ENCODE assay signal across 14 cellular contexts in the genomic region with DNA sequence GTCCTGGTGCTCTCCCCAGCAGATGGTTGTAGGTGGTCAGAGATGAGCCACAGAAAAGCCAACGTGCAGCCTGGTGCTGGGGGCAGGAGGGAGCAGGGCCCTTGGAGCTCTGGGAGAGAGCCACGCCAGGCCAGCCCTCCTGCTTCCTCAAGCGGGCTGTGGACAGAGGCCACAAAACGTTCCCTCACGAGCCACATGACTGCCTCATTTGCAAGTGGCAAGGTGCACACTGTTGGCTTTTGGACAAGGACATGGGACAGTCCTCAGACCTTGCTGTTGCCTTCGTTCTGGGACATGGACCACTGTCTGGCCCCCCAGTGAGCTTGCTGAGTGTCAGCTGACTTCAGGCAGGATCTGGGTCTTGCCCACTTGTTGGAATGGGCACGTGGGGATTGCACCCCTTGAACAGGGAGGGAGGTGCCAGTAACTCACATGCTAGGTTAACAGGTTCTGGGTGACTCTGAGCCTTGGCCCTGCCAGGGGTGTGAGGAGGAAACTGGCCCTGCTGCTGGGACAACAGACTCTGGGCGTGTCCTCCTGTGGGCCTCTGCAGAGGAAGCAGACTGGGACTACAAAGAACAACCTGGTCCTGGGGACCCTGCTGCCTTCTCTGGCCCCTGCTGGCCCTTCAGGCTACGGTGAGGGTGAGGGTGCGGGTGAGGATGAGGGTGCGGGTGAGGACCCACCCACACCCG. TPM values are rescaled to one million over a fixed set of nuclear protein-coding genes. Genes with fewer than 3 reads are reported as not detected.
DNase-seq lines count a peak whose midpoint lies in the region; ATAC-seq and TF ChIP-seq lines count a peak whose summit lies in the region.
"Had no signal": no experiment of that assay in that cellular context is flagged by ENCODE, and none has a peak within 500 bp of the region (broad histone marks: within the 10 kb centered on the region; RNA-seq: fewer than 3 reads in every experiment).

No MANE protein-coding gene starts in this region.

- no peak overlapping the region for H3K27ac Mint-ChIP-seq in activated T-cell treated with anti-CD3 and anti-CD28 coated beads, Interleukin-2, amount 50 U/mL, for 72 hours
- H3K27ac Mint-ChIP-seq: activated CD4-positive, alpha-beta T cell treated with anti-CD3 and anti-CD28 coated beads for 36 hours had no signal

- TF ChIP-seq CTCF in Peyer's patch (IDR thresholded peaks at IDR 0.05) (no peak), suprapubic skin (IDR thresholded peaks at IDR 0.05) (no peak)

- DNase-seq in activated T-cell treated with anti-CD3 and anti-CD28 coated beads, Interleukin-2, amount 50 U/mL, for 72 hours: no peak
- DNase-seq in activated T-cell treated with anti-CD3 and anti-CD28 coated beads for 4 hours (no peak), Peyer's patch (peak; percentile 59 to 82 (median 79)), suprapubic skin (ENCODE audit: low spot score in 2 of 2) (no peak), erythroblast (lab: John Stamatoyannopoulos, UW) (no peak), NCI-H187 (lab: John Stamatoyannopoulos, UW) (no peak)
- DNase-seq: activated CD4-positive, alpha-beta T cell treated with anti-CD3 and anti-CD28 coated beads for 36 hours; HCEC 1CT; NCI-H2029 treated with DMSO at 0.1 percent for 48 hours; sigmoid colon had no signal

- H3K27me3 ChIP-seq in Peyer's patch: no peaks in the 10 kb centered on the region
- peaks cover 0 to 4% of the 10 kb centered on the region in 2 donors for H3K27me3 ChIP-seq in esophagus (ENCODE audit: control insufficient read depth in 1 of 2, insufficient read depth in 2 of 2, low read length in 2 of 2)
- peaks cover 39% of the 10 kb centered on the region for H3K27me3 ChIP-seq in suprapubic skin

- no peaks in the 10 kb centered on the region for H3K9me3 ChIP-seq in Peyer's patch
- H3K9me3 ChIP-seq in esophagus (ENCODE audit: control insufficient read depth in 2 of 2, insufficient read depth in 1 of 2, low read depth in 1 of 2, low read length in 1 of 2): peaks cover 0 to 4% of the 10 kb centered on the region in 2 donors
- H3K9me3 ChIP-seq in suprapubic skin: no peaks in the 10 kb centered on the region
- H3K9me3 ChIP-seq: ascending aorta, sigmoid colon had no signal

- H3K27ac ChIP-seq in Peyer's patch (peak overlapping the region; percentile 32 to 81 (median 71)), esophagus (ENCODE audit: low read depth in 2 of 2, low read length in 1 of 2) (peak overlapping the region; percentile 64 to 88), suprapubic skin (peak overlapping the region; percentile 71)
- H3K27ac ChIP-seq: ascending aorta had no signal

- TF ChIP-seq EP300 in suprapubic skin (IDR thresholded peaks at IDR 0.05): no peak

- H3K36me3 Mint-ChIP-seq in activated T-cell treated with anti-CD3 and anti-CD28 coated beads, Interleukin-2, amount 50 U/mL, for 72 hours (ENCODE audit: insufficient read depth in 2 of 2): no peaks in the 10 kb centered on the region

- no peak for ATAC-seq in activated T-cell treated with anti-CD3 and anti-CD28 coated beads, Interleukin-2, amount 50 U/mL, for 72 hours (replicated peaks in 1 of 2)
- no peak for ATAC-seq in GM21737 (IDR thresholded peaks at IDR 0.05; ENCODE audit: unreplicated experiment)
- ATAC-seq: activated CD4-positive, alpha-beta T cell treated with anti-CD3 and anti-CD28 coated beads for 36 hours had no signal

- no peaks in the 10 kb centered on the region for H3K9me3 Mint-ChIP-seq in activated T-cell treated with anti-CD3 and anti-CD28 coated beads, Interleukin-2, amount 50 U/mL, for 72 hours

- peak overlapping the region; percentile 22 to 84 for H3K4me3 Mint-ChIP-seq in activated T-cell treated with anti-CD3 and anti-CD28 coated beads, Interleukin-2, amount 50 U/mL, for 72 hours

- 70 to 72% methylated on average over 12 of the region's 12 CpGs for WGBS in esophagus, 2 donors
- 78% methylated on average over 10 of the region's 12 CpGs for WGBS in suprapubic skin

- H3K4me1 Mint-ChIP-seq in activated T-cell treated with anti-CD3 and anti-CD28 coated beads, Interleukin-2, amount 50 U/mL, for 72 hours (ENCODE audit: low read depth): peaks cover 33% of the 10 kb centered on the region

- H3K27me3 Mint-ChIP-seq in activated T-cell treated with anti-CD3 and anti-CD28 coated beads, Interleukin-2, amount 50 U/mL, for 72 hours (ENCODE audit: low read depth): peaks cover 1% of the 10 kb centered on the region
- H3K27me3 Mint-ChIP-seq: activated CD4-positive, alpha-beta T cell treated with anti-CD3 and anti-CD28 coated beads for 36 hours had no signal

- H3K4me3 ChIP-seq in Peyer's patch (no peak overlapping the region), esophagus (ENCODE audit: low read depth in 1 of 2, low read length in 2 of 2) (peak overlapping the region; percentile 56 to 67), suprapubic skin (peak overlapping the region; percentile 71)

- TF ChIP-seq POLR2A in Peyer's patch (IDR thresholded peaks at IDR 0.05) (peak; percentile 21 to 38), suprapubic skin (IDR thresholded peaks at IDR 0.05) (no peak), erythroblast (IDR thresholded peaks at IDR 0.05; ENCODE audit: low read length) (no peak)

- no peaks in the 10 kb centered on the region for H3K36me3 ChIP-seq in Peyer's patch
- H3K36me3 ChIP-seq in esophagus (ENCODE audit: control insufficient read depth in 2 of 2, insufficient read depth in 2 of 2, low read length in 1 of 2): no peaks in the 10 kb centered on the region
- no peaks in the 10 kb centered on the region for H3K36me3 ChIP-seq in suprapubic skin
- H3K36me3 ChIP-seq: ascending aorta, sigmoid colon had no signal

- H3K4me1 ChIP-seq in Peyer's patch: peaks cover 0 to 63% (median 46%) of the 10 kb centered on the region in 4 donors
- peaks cover 5 to 40% of the 10 kb centered on the region in 2 donors for H3K4me1 ChIP-seq in esophagus (ENCODE audit: control insufficient read depth in 2 of 2, insufficient read depth in 2 of 2, low read length in 1 of 2)
- peaks cover 71% of the 10 kb centered on the region for H3K4me1 ChIP-seq in suprapubic skin

RNA-seq across cellular contexts. Expression of a gene that starts 2.6 kb away (rescaled TPM):
- 10 to 100 TPM; 26.1 to 34.6 TPM for total RNA-seq in activated T-cell treated with anti-CD3 and anti-CD28 coated beads, Interleukin-2, amount 50 U/mL, for 72 hours
- 10 to 100 TPM in 3 of 4 donors, 1 to 10 TPM in 1; 6.7 to 42.9 (median 28.5) TPM for total RNA-seq in Peyer's patch
- 10 to 100 TPM; 12.5 to 29.3 TPM for polyA plus RNA-seq in esophagus
- total RNA-seq in suprapubic skin: 10 to 100 TPM; 50.2 to 59.1 (median 52.7) TPM
- polyA plus RNA-seq: fibroblast of lung had no signal

Comparison
In these comparisons a context has a peak if more than half of its experiments do, and no peak if none do; other contexts are left out.
1. DNase-seq: peak in Peyer's patch (3 of 3); none in activated T-cell treated with anti-CD3 and anti-CD28 coated beads, Interleukin-2, amount 50 U/mL, for 72 hours (0 of 2), activated T-cell treated with anti-CD3 and anti-CD28 coated beads for 4 hours (single experiment), suprapubic skin (0 of 2), erythroblast (0 of 2) and NCI-H187 (0 of 2).
2. H3K4me3 ChIP-seq: peak in esophagus (2 of 2) and suprapubic skin (single experiment); none in Peyer's patch (0 of 4).
3. POLR2A ChIP-seq: peak in Peyer's patch (2 of 2); none in suprapubic skin (0 of 2) and erythroblast (single experiment).
4. Peak in every context shown above with its lines, with median percentiles within 50 percentile points of each other: H3K27ac ChIP-seq.